In the genomic region with DNA sequence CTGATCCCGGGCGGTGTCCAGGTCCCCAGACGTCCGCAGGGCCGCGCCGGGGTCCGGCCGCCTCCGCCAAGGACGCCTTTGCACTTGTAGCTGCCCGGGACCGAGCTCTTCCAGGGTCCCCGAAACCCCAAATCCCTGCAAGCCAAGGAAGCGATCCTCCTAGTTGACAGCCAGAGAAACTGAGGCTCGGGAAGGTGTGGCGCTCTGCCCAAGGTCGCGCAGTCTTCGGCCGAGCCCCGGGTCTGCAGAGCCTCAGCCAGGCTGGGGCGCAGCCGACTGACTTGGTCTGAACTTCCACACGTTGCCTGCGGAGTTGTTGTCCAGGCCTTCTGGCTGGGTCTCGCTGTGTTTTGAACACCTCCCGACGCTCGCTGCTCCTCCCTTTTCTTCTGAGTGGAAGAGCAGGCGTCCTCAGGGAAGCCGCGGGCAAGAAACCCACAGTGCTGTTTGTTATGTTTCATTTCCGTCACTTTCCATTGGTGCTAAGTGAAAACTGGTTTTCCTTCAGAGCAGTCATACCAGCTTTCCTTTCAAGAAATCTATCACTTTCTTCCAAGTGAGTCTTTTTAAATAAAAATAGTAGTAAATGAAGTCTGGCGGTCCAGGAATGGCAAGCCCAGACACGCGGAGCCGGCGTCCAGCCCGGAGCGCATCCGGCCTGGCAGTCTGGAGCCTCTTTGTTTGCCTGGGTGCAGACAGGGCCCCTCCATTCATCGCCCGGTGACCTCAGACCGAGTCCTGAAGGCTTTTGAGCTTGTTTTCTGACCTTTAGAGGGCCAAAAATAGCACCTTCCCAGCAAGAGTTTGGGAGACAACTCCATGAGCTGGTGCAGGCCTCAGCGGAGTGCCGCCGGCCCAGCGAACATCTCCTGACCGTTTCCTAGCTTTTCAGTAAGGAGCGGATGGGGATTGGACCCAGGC, we compare ENCODE assay signal across 8 cellular contexts. TPM values are rescaled to one million over a fixed set of nuclear protein-coding genes. Genes with fewer than 3 reads are reported as not detected.
DNase-seq lines count a peak whose midpoint lies in the region; ATAC-seq lines count a peak whose summit lies in the region.

No MANE protein-coding gene starts in this region.

- no peaks in the 10 kb centered on the region for H3K36me3 ChIP-seq in BLaER1 treated with 17β-estradiol and CSF1 and Interleukin-3, amounts not matched to agents 10 nM and 100 nM
- H3K36me3 ChIP-seq in SJCRH30: no peaks in the 10 kb centered on the region

- H3K4me2 ChIP-seq in BLaER1 treated with 17β-estradiol and CSF1 and Interleukin-3, amounts not matched to agents 10 nM and 100 nM: peak overlapping the region; percentile 91 to 99 (median 98)

- ATAC-seq in GM18519 (IDR thresholded peaks at IDR 0.05; ENCODE audit: low FRiP score, unreplicated experiment): peak; percentile 24
- peak; percentile 40 for ATAC-seq in HG03354 (IDR thresholded peaks at IDR 0.05; ENCODE audit: poor library complexity, severe bottlenecking, unreplicated experiment)

- peak; percentile 88 to 94 for DNase-seq in SJCRH30
- peak; percentile 33 for DNase-seq in cerebellum (ENCODE audit: low spot score)
- DNase-seq in kidney glomerular epithelial cell (lab: John Stamatoyannopoulos, UW): peak; percentile 26
- DNase-seq in stimulated activated CD4-positive, alpha-beta T cell treated with anti-CD3 and anti-CD28 coated beads, Interleukin-15, amount 100 ng/mL, for 24 hours: peak; percentile 38
- DNase-seq in MV-4-11 (lab: John Stamatoyannopoulos, UW): no peak

- peaks cover 8 to 22% (median 16%) of the 10 kb centered on the region in 10 experiments for H3K4me1 ChIP-seq in BLaER1 treated with 17β-estradiol and CSF1 and Interleukin-3, amounts not matched to agents 10 nM and 100 nM
- peaks cover 20% of the 10 kb centered on the region for H3K4me1 ChIP-seq in SJCRH30

- H3K27me3 ChIP-seq in BLaER1 treated with 17β-estradiol and CSF1 and Interleukin-3, amounts not matched to agents 10 nM and 100 nM: no peaks in the 10 kb centered on the region
- no peaks in the 10 kb centered on the region for H3K27me3 ChIP-seq in SJCRH30

- H3K9me3 ChIP-seq in BLaER1 treated with 17β-estradiol and CSF1 and Interleukin-3, amounts not matched to agents 10 nM and 100 nM (replicated peaks in 1 of 11): no peaks in the 10 kb centered on the region
- H3K9me3 ChIP-seq in SJCRH30 (replicated peaks): no peaks in the 10 kb centered on the region

- peak overlapping the region; percentile 35 to 78 (median 66); a peak in 19 of 22 replicates for H3K27ac ChIP-seq in BLaER1 treated with 17β-estradiol and CSF1 and Interleukin-3, amounts not matched to agents 10 nM and 100 nM
- H3K27ac ChIP-seq in SJCRH30: peak overlapping the region; percentile 78

- peaks cover 0 to 4% (median 0%) of the 10 kb centered on the region in 11 experiments; a peak in 2 of 22 replicates for H4K20me1 ChIP-seq in BLaER1 treated with 17β-estradiol and CSF1 and Interleukin-3, amounts not matched to agents 10 nM and 100 nM

- H3K9ac ChIP-seq in BLaER1 treated with 17β-estradiol and CSF1 and Interleukin-3, amounts not matched to agents 10 nM and 100 nM: peak overlapping the region; percentile 74 to 88 (median 82)

- peak overlapping the region; percentile 71 to 89 (median 82) for H3K4me3 ChIP-seq in BLaER1 treated with 17β-estradiol and CSF1 and Interleukin-3, amounts not matched to agents 10 nM and 100 nM
- H3K4me3 ChIP-seq in SJCRH30: peak overlapping the region; percentile 73

RNA-seq across cellular contexts. Expression of a gene that starts 0.7 kb away (rescaled TPM):
- 106 and 110 TPM in 2 replicates for total RNA-seq in SJCRH30 (2014; rRNA removed; shearing (Covaris generic))
- total RNA-seq in cerebellum: 22.0 TPM

RNA-seq across cellular contexts. Expression of a gene that starts 32.5 kb away (rescaled TPM):
- 225 and 240 TPM in 2 replicates for total RNA-seq in SJCRH30 (2014; rRNA removed; shearing (Covaris generic))
- total RNA-seq in cerebellum: 8.3 TPM

RNA-seq across cellular contexts. Expression of a gene that starts 33.0 kb away (rescaled TPM):
- 158 and 167 TPM in 2 replicates for total RNA-seq in SJCRH30 (2014; rRNA removed; shearing (Covaris generic))
- 27.5 TPM for total RNA-seq in cerebellum

RNA-seq across cellular contexts. Expression of a gene that starts 52.6 kb away (rescaled TPM):
- total RNA-seq in SJCRH30 (2014; rRNA removed; shearing (Covaris generic)): 4.9 and 5.1 TPM in 2 replicates
- total RNA-seq in cerebellum: 1.1 TPM

Comparison
In these comparisons a context has a peak if more than half of its experiments do, and no peak if none do; other contexts are left out.
1. RNA of a gene that starts 32.5 kb away (total RNA-seq): 225 to 240 TPM in SJCRH30; 8.3 TPM in cerebellum (single experiment); every median in the first group is over 10 times any median in the second.